33 cellular contexts compared by ENCODE assay signal in genomic region chr6:136034422-136034821, GRCh38.
DNase-seq lines count a peak whose midpoint lies in the region; ATAC-seq, FAIRE-seq and TF ChIP-seq lines count a peak whose summit lies in the region.
"Had no signal": no experiment of that assay in that cellular context is flagged by ENCODE, and none has a peak within 500 bp of the region (broad histone marks: within the 10 kb centered on the region; RNA-seq: fewer than 3 reads in every experiment).

No MANE protein-coding gene starts in this region.

- peaks cover 4% of the 10 kb centered on the region; the same call in 1 of the 2 replicates for H3K36me3 Mint-ChIP-seq in HFFc6 (ENCODE audit: low read depth)
- H3K36me3 Mint-ChIP-seq: activated naive CD8-positive, alpha-beta T cell treated with anti-CD3 and anti-CD28 coated beads, Interleukin-2, amount 10 ng/mL, durations not matched to agents 7 days and 5 days; CD8-positive, alpha-beta memory T cell had no signal

- no peak for ATAC-seq in SK-N-SH treated with all-trans-retinoic acid at 6 μM for 48 hours
- no peak for ATAC-seq in K562
- no peak for ATAC-seq in gastrocnemius medialis
- ATAC-seq: gastroesophageal sphincter; left lung; stimulated activated naive CD8-positive, alpha-beta T cell treated with anti-CD3 and anti-CD28 coated beads, Interleukin-15, Interleukin-2, amounts not matched to agents 100 U/mL and 50 U/mL, for 24 hours had no signal

- H3K9ac ChIP-seq in SK-N-SH (no peak overlapping the region), K562 (ENCODE audit: insufficient read depth in 1 of 2, low read depth in 2 of 2, low read length in 2 of 2) (no peak overlapping the region)

- no peaks in the 10 kb centered on the region for H3K9me3 Mint-ChIP-seq in HFFc6
- H3K9me3 Mint-ChIP-seq: activated CD4-positive, alpha-beta T cell treated with anti-CD3 and anti-CD28 coated beads, Interleukin-2, amount 10 ng/mL, durations not matched to agents 24 days and 14 days; activated naive CD8-positive, alpha-beta T cell treated with anti-CD3 and anti-CD28 coated beads, Interleukin-2, amount 10 ng/mL, durations not matched to agents 7 days and 5 days had no signal

- no peak for TF ChIP-seq POLR2A in K562 (conservative IDR thresholded peaks at IDR 0.05)
- TF ChIP-seq POLR2A in gastrocnemius medialis (IDR thresholded peaks at IDR 0.05) = no peak

- H3K4me2 ChIP-seq in SK-N-SH (no peak overlapping the region), K562 (ENCODE audit: insufficient read depth, low read length) (no peak overlapping the region)

- H3K9me3 ChIP-seq in SK-N-SH = no peaks in the 10 kb centered on the region
- no peaks in the 10 kb centered on the region for H3K9me3 ChIP-seq in K562 (replicated peaks; ENCODE audit: control insufficient read depth, insufficient read depth, low read depth, low read length)
- H3K9me3 ChIP-seq in gastrocnemius medialis = no peaks in the 10 kb centered on the region
- H3K9me3 ChIP-seq: ascending aorta, gastroesophageal sphincter, left lung, neutrophil, testis had no signal

- 0 out of 2 replicates have a peak, but pooled peaks have one; percentile 6 for TF ChIP-seq CTCF in SK-N-SH (IDR thresholded peaks at IDR 0.05)
- peak; percentile 21; the same call in 1 of the 2 replicates for TF ChIP-seq CTCF in HFFc6 (IDR thresholded peaks at IDR 0.05)
- peak in 2 of 3 experiments; percentile 17 to 41; a peak in 2 of 6 replicates for TF ChIP-seq CTCF in K562 (IDR thresholded peaks at IDR 0.05 in 2 of 3, conservative IDR thresholded peaks at IDR 0.05 in 1 of 3; ENCODE audit: insufficient read depth in 2 of 3, low read depth in 1 of 3, low read length in 3 of 3)
- TF ChIP-seq CTCF in gastrocnemius medialis (IDR thresholded peaks at IDR 0.05 in 4 of 5, conservative IDR thresholded peaks at IDR 0.05 in 1 of 5) = no peak

- H3K79me2 ChIP-seq in SK-N-SH (ENCODE audit: insufficient read depth) (no peaks in the 10 kb centered on the region), K562 (ENCODE audit: control insufficient read depth, insufficient read depth, low read length) (no peaks in the 10 kb centered on the region)

- no peak for DNase-seq in SK-N-SH
- no peak for DNase-seq in HFFc6
- DNase-seq in K562 (ENCODE audit: extremely low read depth in 1 of 4, low spot score in 3 of 4) = no peak
- DNase-seq in gastrocnemius medialis = no peak
- no peak for DNase-seq in NCI-H345 treated with DMSO at 0.1 percent for 48 hours (lab: John Stamatoyannopoulos, UW; ENCODE audit: unreplicated experiment)
- no peak for DNase-seq in HTR-8/SVneo (ENCODE audit: insufficient read length, low spot score)
- no peak for DNase-seq in NCI-H1930 (lab: John Stamatoyannopoulos, UW)
- DNase-seq: activated CD4-positive, alpha-beta T cell treated with anti-CD3 and anti-CD28 coated beads, Interleukin-2, amount 10 ng/mL, durations not matched to agents 24 days and 14 days; activated effector memory CD4-positive, alpha-beta T cell treated with anti-CD3 and anti-CD28 coated beads, Interleukin-2, amount 50 U/mL, for 16 hours; activated naive CD8-positive, alpha-beta T cell treated with anti-CD3 and anti-CD28 coated beads, Interleukin-2, amount 10 ng/mL, durations not matched to agents 7 days and 5 days; activated T-cell treated with anti-CD3 and anti-CD28 coated beads, Interleukin-2, amount 50 U/mL, for 1 hour; caudate nucleus; CD8-positive, alpha-beta memory T cell; dermis blood vessel endothelial cell; hypothalamus; left lung; NCI-H1092; NCI-H187; NCI-H2171 treated with DMSO at 0.1 percent for 48 hours; NCI-H524 treated with DMSO at 0.1 percent for 48 hours; RPMI8226; stimulated activated naive CD8-positive, alpha-beta T cell treated with anti-CD3 and anti-CD28 coated beads, Interleukin-15, Interleukin-2, amounts not matched to agents 100 U/mL and 50 U/mL, for 24 hours; testis had no signal

- in situ Hi-C loops in K562 (cut with MboI) (no loop called here), gastrocnemius medialis (cut with MboI; ENCODE audit: low sequenced_read_pairs in 4 of 4) (no loop called here)

- no peaks in the 10 kb centered on the region for H3K9me1 ChIP-seq in K562 (ENCODE audit: control insufficient read depth, insufficient read depth, low read length)

- H3K4me3 ChIP-seq in SK-N-SH (ENCODE audit: low read depth in 2 of 2, low read length in 1 of 2) (no peak overlapping the region), K562 (no peak overlapping the region), gastrocnemius medialis (no peak overlapping the region)
- H3K4me3 ChIP-seq: ascending aorta, gastroesophageal sphincter, left lung, SK-N-MC, testis had no signal

- POLR2A ChIA-PET in SK-N-SH (lab: Yijun Ruan, JAX) (no interaction called here), K562 (lab: Yijun Ruan, JAX) (interaction anchor here (0.7 to 0.9 kb wide), 2 partner anchors 8 to 12 kb away, joined by 3 to 5 read pairs; no protein-coding TSS in a partner anchor)

- no peak overlapping the region for H3K4me3 Mint-ChIP-seq in HFFc6
- H3K4me3 Mint-ChIP-seq: activated CD4-positive, alpha-beta T cell treated with anti-CD3 and anti-CD28 coated beads, Interleukin-2, amount 10 ng/mL, durations not matched to agents 24 days and 14 days; activated naive CD8-positive, alpha-beta T cell treated with anti-CD3 and anti-CD28 coated beads, Interleukin-2, amount 10 ng/mL, durations not matched to agents 7 days and 5 days; B cell; CD8-positive, alpha-beta memory T cell had no signal

- H3K27me3 Mint-ChIP-seq in HFFc6 (ENCODE audit: insufficient read depth) = 0 out of 2 replicates have a peak, but pooled peaks cover 2% of the 10 kb centered on the region
- H3K27me3 Mint-ChIP-seq: activated CD4-positive, alpha-beta T cell treated with anti-CD3 and anti-CD28 coated beads, Interleukin-2, amount 10 ng/mL, durations not matched to agents 24 days and 14 days; activated naive CD8-positive, alpha-beta T cell treated with anti-CD3 and anti-CD28 coated beads, Interleukin-2, amount 10 ng/mL, durations not matched to agents 7 days and 5 days; B cell had no signal

- CTCF ChIA-PET in SK-N-SH (lab: Yijun Ruan, JAX) (interaction anchor here (1.1 to 1.4 kb wide), 4 partner anchors 66 to 192 kb away, joined by 3 read pairs; no protein-coding TSS in a partner anchor), K562 (lab: Yijun Ruan, JAX; ENCODE audit: low intra/inter-chr PET ratio) (no interaction called here)

- H3K9me2 ChIP-seq in SK-N-SH = no peaks in the 10 kb centered on the region

- 87% methylated on average over 1 of the region's 2 CpGs for WGBS in SK-N-SH (ENCODE audit: low lambda C conversion rate)
- 0% methylated on average over 2 of the region's 2 CpGs for WGBS in K562 (ENCODE audit: insufficient coverage, low coverage, missing lambda C conversion rate)

- H3K4me1 ChIP-seq in SK-N-SH (ENCODE audit: control insufficient read depth in 1 of 2, insufficient read depth in 2 of 2, low read depth in 1 of 2, low read length in 1 of 2) (peaks cover 18 to 31% of the 10 kb centered on the region in 2 experiments), K562 (replicated peaks in 1 of 2; ENCODE audit: control insufficient read depth in 2 of 2, insufficient read depth in 2 of 2, low read length in 2 of 2) (no peaks in the 10 kb centered on the region), gastrocnemius medialis (peaks cover 24 to 36% of the 10 kb centered on the region in 2 donors)
- H3K4me1 ChIP-seq: ascending aorta had no signal

- peaks cover 13% of the 10 kb centered on the region for H3F3A ChIP-seq in SK-N-SH (replicated peaks; ENCODE audit: insufficient read depth)

- H3K27me3 ChIP-seq in SK-N-SH (ENCODE audit: insufficient read depth) = no peaks in the 10 kb centered on the region
- peaks cover 5 to 24% of the 10 kb centered on the region in 2 experiments; a peak in 4 of 5 replicates for H3K27me3 ChIP-seq in K562 (ENCODE audit: control insufficient read depth in 2 of 2, insufficient read depth in 2 of 2, low read length in 2 of 2)
- H3K27me3 ChIP-seq in gastrocnemius medialis = no peaks in the 10 kb centered on the region
- H3K27me3 ChIP-seq: ascending aorta, gastroesophageal sphincter, left lung, neutrophil, testis had no signal

- H2AFZ ChIP-seq in SK-N-SH (ENCODE audit: low read depth) (no peak overlapping the region), K562 (ENCODE audit: low read depth, low read length) (no peak overlapping the region)

- no peak for FAIRE-seq in K562 (lab: Jason Lieb, UNC)
- FAIRE-seq in HTR-8/SVneo (lab: Jason Lieb, UNC) = no peak
- FAIRE-seq: G401.6, islet of Langerhans had no signal

- peaks cover 81% of the 10 kb centered on the region for H3K4me1 Mint-ChIP-seq in HFFc6 (ENCODE audit: low read depth)

- H4K20me1 ChIP-seq in SK-N-SH (ENCODE audit: insufficient read depth) (no peaks in the 10 kb centered on the region), K562 (replicated peaks; ENCODE audit: control insufficient read depth, insufficient read depth, low read length) (no peaks in the 10 kb centered on the region)

- TF ChIP-seq EP300 in SK-N-SH (IDR thresholded peaks at IDR 0.05; ENCODE audit: borderline replicate concordance in 1 of 2, low read depth in 1 of 2, low read length in 1 of 2) (no peak), K562 (IDR thresholded peaks at IDR 0.05; ENCODE audit: low read length) (no peak)

- no peak overlapping the region for H3K27ac ChIP-seq in SK-N-SH (ENCODE audit: low read depth in 2 of 2, low read length in 1 of 2)
- H3K27ac ChIP-seq in K562 (ENCODE audit: extremely low read depth, low read depth, low read length) = no peak overlapping the region
- H3K27ac ChIP-seq in gastrocnemius medialis = peak overlapping the region; percentile 62 to 76 (median 69)
- H3K27ac ChIP-seq: ascending aorta, left lung, neutrophil, SK-N-MC, VCaP had no signal

- TF ChIP-seq RAD21 in SK-N-SH (IDR thresholded peaks at IDR 0.05; ENCODE audit: low read length) = no peak
- no peak for TF ChIP-seq RAD21 in K562 (CRISPR knock-in tag; conservative IDR thresholded peaks at IDR 0.05 in 1 of 2, IDR thresholded peaks at IDR 0.05 in 1 of 2)

- BruUV-seq in K562 (replicated peaks; lab: Mats Ljungman, UMichigan) = no TSS peak

- intact Hi-C loops in K562 (cut with micrococcal nuclease) (loop anchor here (5.0 kb wide), 1 partner anchor 193 kb away; no protein-coding TSS in a partner anchor), gastrocnemius medialis (cut with DNase I; ENCODE audit: low total_unique reads) (no loop called here)

- no peak overlapping the region for H3K27ac Mint-ChIP-seq in HFFc6
- H3K27ac Mint-ChIP-seq: activated CD4-positive, alpha-beta T cell treated with anti-CD3 and anti-CD28 coated beads, Interleukin-2, amount 10 ng/mL, durations not matched to agents 24 days and 14 days; activated naive CD8-positive, alpha-beta T cell treated with anti-CD3 and anti-CD28 coated beads, Interleukin-2, amount 10 ng/mL, durations not matched to agents 7 days and 5 days; B cell; CD8-positive, alpha-beta memory T cell; progenitor cell of endocrine pancreas had no signal

- H3K36me3 ChIP-seq in SK-N-SH (replicated peaks in 1 of 2; ENCODE audit: control insufficient read depth in 1 of 2, insufficient read depth in 2 of 2, low read length in 1 of 2) (no peaks in the 10 kb centered on the region), K562 (ENCODE audit: control insufficient read depth, insufficient read depth, low read length) (no peaks in the 10 kb centered on the region), gastrocnemius medialis (no peaks in the 10 kb centered on the region)
- H3K36me3 ChIP-seq: ascending aorta, gastroesophageal sphincter, left lung, neutrophil had no signal

TF ChIP-seq in SK-N-SH treated with all-trans-retinoic acid at 6 μM for 48 hours, 23 proteins besides CTCF, POLR2A, EP300 and RAD21 (continues in another document):
- no peak for TF ChIP-seq PPARA (CRISPR knock-in tag; IDR thresholded peaks at IDR 0.05; ENCODE audit: borderline replicate concordance)

Comparison
In these comparisons a context has a peak if more than half of its experiments do, and no peak if none do; other contexts are left out.
1. H3K27ac ChIP-seq: peak in gastrocnemius medialis (4 of 4); none in SK-N-SH (0 of 2) and K562 (single experiment).
2. CTCF ChIP-seq: peak in SK-N-SH (single experiment), HFFc6 (single experiment) and K562 (2 of 3); none in gastrocnemius medialis (0 of 5).
3. Of the 27 proteins assayed by ChIP-seq in both K562 and SK-N-SH: peak only in K562: none; only in SK-N-SH: none; in both: CTCF; in neither: 26.